2 cellular contexts compared by ENCODE assay signal in genomic region chrX:77723684-77724083, GRCh38.
TF ChIP-seq lines count a peak whose summit lies in the region.

No MANE protein-coding gene starts in this region.

TF ChIP-seq in A549, 52 proteins besides CTCF, POLR2A, EP300 and RAD21 (continued from another document):
- TF ChIP-seq NPAS2 (CRISPR knock-in tag; IDR thresholded peaks at IDR 0.05; ENCODE audit: borderline replicate concordance) (no peak), RFX5 (IDR thresholded peaks at IDR 0.05) (no peak), MAFK (IDR thresholded peaks at IDR 0.05; ENCODE audit: partially characterized antibody) (peak; percentile 90), HOXB13 (CRISPR knock-in tag; IDR thresholded peaks at IDR 0.05; ENCODE audit: low read depth) (no peak)

TF ChIP-seq in K562, 482 proteins besides CTCF, POLR2A, EP300 and RAD21 (continued from another document):
- no peak for TF ChIP-seq RREB1 (CRISPR knock-in tag; IDR thresholded peaks at IDR 0.05)
- TF ChIP-seq SMARCE1 (IDR thresholded peaks at IDR 0.05): no peak
- TF ChIP-seq KAT7 (CRISPR knock-in tag; IDR thresholded peaks at IDR 0.05; ENCODE audit: borderline replicate concordance): no peak
- no peak for TF ChIP-seq YY1 (IDR thresholded peaks at IDR 0.05; ENCODE audit: borderline replicate concordance in 1 of 3, control insufficient read depth in 1 of 3, extremely low read depth in 1 of 3, insufficient read depth in 3 of 3, insufficient read length in 1 of 3, insufficient replicate concordance in 2 of 3, low read depth in 1 of 3, low read length in 2 of 3)
- TF ChIP-seq CREM (IDR thresholded peaks at IDR 0.05; ENCODE audit: low read depth): no peak
- TF ChIP-seq CCAR2 (IDR thresholded peaks at IDR 0.05; ENCODE audit: low read depth, low read length): no peak
- no peak for TF ChIP-seq ZSCAN29 (IDR thresholded peaks at IDR 0.05)
- TF ChIP-seq THAP12 (CRISPR knock-in tag; IDR thresholded peaks at IDR 0.05): no peak
- no peak for TF ChIP-seq NFRKB (IDR thresholded peaks at IDR 0.05; ENCODE audit: low read depth)
- TF ChIP-seq MAFF (IDR thresholded peaks at IDR 0.05; ENCODE audit: low read length): peak; percentile 84
- no peak for TF ChIP-seq RBM14 (IDR thresholded peaks at IDR 0.05; ENCODE audit: borderline replicate concordance, insufficient read depth, low read depth, low read length)
- no peak for TF ChIP-seq U2AF2 (optimal IDR thresholded peaks at IDR 0.05; ENCODE audit: low read depth, low read length)
- no peak for TF ChIP-seq COPS2 (conservative IDR thresholded peaks at IDR 0.05)
- no peak for TF ChIP-seq TRIM28 (IDR thresholded peaks at IDR 0.05)
- no peak for TF ChIP-seq ZNF311 (CRISPR knock-in tag; IDR thresholded peaks at IDR 0.05)
- TF ChIP-seq THRB (CRISPR knock-in tag; conservative IDR thresholded peaks at IDR 0.05): no peak
- peak; percentile 77 for TF ChIP-seq MAFK (IDR thresholded peaks at IDR 0.05; ENCODE audit: low read length)
- TF ChIP-seq ZC3H4 (CRISPR knock-in tag; IDR thresholded peaks at IDR 0.05; ENCODE audit: borderline replicate concordance): no peak
- TF ChIP-seq MAFG (tag; conservative IDR thresholded peaks at IDR 0.05): peak; percentile 68
- TF ChIP-seq ZNF316 (IDR thresholded peaks at IDR 0.05): peak; percentile 86
- TF ChIP-seq ZNF609 (CRISPR knock-in tag; IDR thresholded peaks at IDR 0.05; ENCODE audit: borderline replicate concordance): no peak
- no peak for TF ChIP-seq RFX7 (CRISPR knock-in tag; IDR thresholded peaks at IDR 0.05)
- no peak for TF ChIP-seq ZNF239 (CRISPR knock-in tag; IDR thresholded peaks at IDR 0.05)
- no peak for TF ChIP-seq BHLHE40 (IDR thresholded peaks at IDR 0.05; ENCODE audit: low read length)
- TF ChIP-seq ZBTB34 (CRISPR knock-in tag; IDR thresholded peaks at IDR 0.05): no peak
- TF ChIP-seq ATF7 (IDR thresholded peaks at IDR 0.05): no peak
- TF ChIP-seq SIX5 (IDR thresholded peaks at IDR 0.05; ENCODE audit: borderline replicate concordance in 1 of 2, insufficient read depth in 1 of 2, low read depth in 1 of 2, low read length in 2 of 2): no peak
- peak; percentile 73 for TF ChIP-seq C11orf30 (IDR thresholded peaks at IDR 0.05; ENCODE audit: low read depth)
- TF ChIP-seq ZMIZ1 (IDR thresholded peaks at IDR 0.05; ENCODE audit: low read depth in 2 of 2, low read length in 2 of 2): no peak
- TF ChIP-seq SNRNP70 (optimal IDR thresholded peaks at IDR 0.05; ENCODE audit: low read depth, low read length): no peak
- TF ChIP-seq CREB1 (IDR thresholded peaks at IDR 0.05): no peak
- TF ChIP-seq CREB1 (CRISPR knock-in tag; IDR thresholded peaks at IDR 0.05): no peak
- no peak for TF ChIP-seq EZH2 (IDR thresholded peaks at IDR 0.05; ENCODE audit: borderline replicate concordance, low read depth, low read length)
- no peak for TF ChIP-seq SMARCB1 (IDR thresholded peaks at IDR 0.05; ENCODE audit: insufficient read length, low read depth)
